Comparison of ENCODE assay signal across 25 cellular contexts in the genomic region with DNA sequence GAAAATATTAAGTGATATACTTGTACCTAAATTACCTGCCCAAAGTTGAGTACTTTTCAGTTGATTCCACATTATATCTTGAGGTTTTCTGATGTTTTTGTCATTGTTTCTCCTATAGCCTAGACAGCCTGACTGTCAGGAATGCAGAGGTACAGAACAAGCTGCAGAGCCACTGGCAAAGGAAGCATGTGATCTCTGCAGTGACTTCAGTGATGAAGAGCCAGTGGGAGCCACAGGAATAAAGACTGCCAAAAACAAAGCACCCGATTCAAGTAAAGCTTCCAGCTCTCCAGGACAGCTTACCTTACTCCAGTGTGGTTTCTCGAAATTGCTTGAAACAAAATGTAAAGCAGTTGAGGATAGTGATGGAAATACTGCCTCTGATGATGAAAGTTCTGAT.
DNase-seq lines count a peak whose midpoint lies in the region; ATAC-seq and TF ChIP-seq lines count a peak whose summit lies in the region.
"Had no signal": no experiment of that assay in that cellular context is flagged by ENCODE, and none has a peak within 500 bp of the region (broad histone marks: within the 10 kb centered on the region; RNA-seq: fewer than 3 reads in every experiment).

No MANE protein-coding gene starts in this region.

- no peaks in the 10 kb centered on the region for H3K27me3 Mint-ChIP-seq in activated T-cell treated with anti-CD3 and anti-CD28 coated beads, Interleukin-2, amount 50 U/mL, for 24 hours
- H3K27me3 Mint-ChIP-seq: CD8-positive, alpha-beta memory T cell had no signal

- H3K4me3 ChIP-seq in left ventricle myocardium inferior, result no peak overlapping the region
- H3K4me3 ChIP-seq in right cardiac atrium (ENCODE audit: low read length), result no peak overlapping the region
- no peak overlapping the region for H3K4me3 ChIP-seq in upper lobe of right lung

- no peak for DNase-seq in activated T-cell treated with anti-CD3 and anti-CD28 coated beads, Interleukin-2, amount 50 U/mL, for 24 hours
- no peak for DNase-seq in activated T-cell treated with anti-CD3 and anti-CD28 coated beads, Interleukin-2, amount 50 U/mL, for 1 hour
- DNase-seq in left ventricle myocardium inferior, result no peak
- DNase-seq in right cardiac atrium, result no peak
- peak; percentile 25 for DNase-seq in medulla oblongata (ENCODE audit: extremely low spot score)
- DNase-seq in upper lobe of right lung, result no peak
- DNase-seq in activated CD4-positive, alpha-beta T cell treated with anti-CD3 and anti-CD28 coated beads, Interleukin-2, amount 50 U/mL, for 48 hours, result no peak
- no peak for DNase-seq in stimulated activated effector memory CD8-positive, alpha-beta T cell treated with anti-CD3 and anti-CD28 coated beads, Interleukin-12 subunit alpha, Interleukin-12 subunit beta, amount 100 ng/mL, for 72 hours (ENCODE audit: low spot score in 2 of 2)
- DNase-seq: BE2C; CD8-positive, alpha-beta memory T cell; DMS 273 treated with DMSO at 0.1 percent for 48 hours; DMS79; EL; NCI-H1048; NCI-H1417; NCI-H1694; NCI-H2029 treated with DMSO at 0.1 percent for 48 hours; NCI-H446 treated with DMSO at 0.1 percent for 48 hours; NCI-H526 treated with DMSO at 0.1 percent for 48 hours; SIG-M5 had no signal

- peaks cover 3% of the 10 kb centered on the region for H3K9me3 Mint-ChIP-seq in activated T-cell treated with anti-CD3 and anti-CD28 coated beads, Interleukin-2, amount 50 U/mL, for 24 hours
- H3K9me3 Mint-ChIP-seq in stimulated activated effector memory CD8-positive, alpha-beta T cell treated with anti-CD3 and anti-CD28 coated beads, Interleukin-12 subunit alpha, Interleukin-12 subunit beta, amount 100 ng/mL, for 72 hours, result peaks cover 2% of the 10 kb centered on the region

- intact Hi-C loops in left ventricle myocardium inferior (cut with micrococcal nuclease), result no loop called here
- intact Hi-C loops in right cardiac atrium (cut with DNase I), result no loop called here
- intact Hi-C loops in upper lobe of right lung (cut with DNase I), result no loop called here

- 67% methylated on average over 2 of the region's 2 CpGs for WGBS in right cardiac atrium

- H3K27me3 ChIP-seq in left ventricle myocardium inferior (ENCODE audit: low read depth) (no peaks in the 10 kb centered on the region), right cardiac atrium (ENCODE audit: control insufficient read depth, insufficient read depth) (no peaks in the 10 kb centered on the region), upper lobe of right lung (no peaks in the 10 kb centered on the region)
- H3K27me3 ChIP-seq: BE2C had no signal

- ATAC-seq in right cardiac atrium (no peak), upper lobe of right lung (no peak)
- no peak for ATAC-seq in stimulated activated effector memory CD8-positive, alpha-beta T cell treated with anti-CD3 and anti-CD28 coated beads, Interleukin-12 subunit alpha, Interleukin-12 subunit beta, amount 100 ng/mL, for 72 hours
- ATAC-seq: Panc1 had no signal

- H3K4me1 ChIP-seq in left ventricle myocardium inferior (peaks cover 16% of the 10 kb centered on the region), right cardiac atrium (ENCODE audit: control insufficient read depth, insufficient read depth, low read length) (no peaks in the 10 kb centered on the region), upper lobe of right lung (no peaks in the 10 kb centered on the region)
- H3K4me1 ChIP-seq: BE2C had no signal

- H3K36me3 Mint-ChIP-seq in activated T-cell treated with anti-CD3 and anti-CD28 coated beads, Interleukin-2, amount 50 U/mL, for 24 hours (ENCODE audit: low read depth), result peaks cover 64% of the 10 kb centered on the region
- H3K36me3 Mint-ChIP-seq in stimulated activated effector memory CD8-positive, alpha-beta T cell treated with anti-CD3 and anti-CD28 coated beads, Interleukin-12 subunit alpha, Interleukin-12 subunit beta, amount 100 ng/mL, for 72 hours, result peaks cover 32% of the 10 kb centered on the region

- H3K9me3 ChIP-seq in left ventricle myocardium inferior (replicated peaks) (no peaks in the 10 kb centered on the region), right cardiac atrium (ENCODE audit: control insufficient read depth, low read length) (no peaks in the 10 kb centered on the region), upper lobe of right lung (no peaks in the 10 kb centered on the region)
- H3K9me3 ChIP-seq: BE2C had no signal

- H3K27ac ChIP-seq in left ventricle myocardium inferior (replicated peaks) (peak overlapping the region; percentile 6), right cardiac atrium (ENCODE audit: low read length) (no peak overlapping the region), upper lobe of right lung (no peak overlapping the region)
- H3K27ac ChIP-seq: 22Rv1, HL-60, RWPE1 had no signal

- peak overlapping the region; percentile 42 for H3K27ac Mint-ChIP-seq in activated T-cell treated with anti-CD3 and anti-CD28 coated beads, Interleukin-2, amount 50 U/mL, for 24 hours
- H3K27ac Mint-ChIP-seq in stimulated activated effector memory CD8-positive, alpha-beta T cell treated with anti-CD3 and anti-CD28 coated beads, Interleukin-12 subunit alpha, Interleukin-12 subunit beta, amount 100 ng/mL, for 72 hours, result no peak overlapping the region
- H3K27ac Mint-ChIP-seq: CD14-positive monocyte had no signal

- TF ChIP-seq CTCF in left ventricle myocardium inferior (IDR thresholded peaks at IDR 0.05; ENCODE audit: borderline replicate concordance) (no peak), upper lobe of right lung (IDR thresholded peaks at IDR 0.05) (no peak)

- H3K36me3 ChIP-seq in left ventricle myocardium inferior (peaks cover 34% of the 10 kb centered on the region), upper lobe of right lung (peaks cover 31% of the 10 kb centered on the region)

- no peak overlapping the region for H3K4me3 Mint-ChIP-seq in activated T-cell treated with anti-CD3 and anti-CD28 coated beads, Interleukin-2, amount 50 U/mL, for 24 hours
- H3K4me3 Mint-ChIP-seq in stimulated activated effector memory CD8-positive, alpha-beta T cell treated with anti-CD3 and anti-CD28 coated beads, Interleukin-12 subunit alpha, Interleukin-12 subunit beta, amount 100 ng/mL, for 72 hours, result no peak overlapping the region
- H3K4me3 Mint-ChIP-seq: CD14-positive monocyte; CD8-positive, alpha-beta memory T cell had no signal

- peaks cover 13% of the 10 kb centered on the region for H3K4me1 Mint-ChIP-seq in activated T-cell treated with anti-CD3 and anti-CD28 coated beads, Interleukin-2, amount 50 U/mL, for 24 hours (ENCODE audit: low read depth)
- H3K4me1 Mint-ChIP-seq in stimulated activated effector memory CD8-positive, alpha-beta T cell treated with anti-CD3 and anti-CD28 coated beads, Interleukin-12 subunit alpha, Interleukin-12 subunit beta, amount 100 ng/mL, for 72 hours, result peaks cover 34% of the 10 kb centered on the region
- H3K4me1 Mint-ChIP-seq: CD14-positive monocyte had no signal
